Comparison of ENCODE assay signal across 19 cellular contexts in genomic region chr18:47773931-47774330, GRCh38.
DNase-seq lines count a peak whose midpoint lies in the region; ATAC-seq lines count a peak whose summit lies in the region.
"Had no signal": no experiment of that assay in that cellular context is flagged by ENCODE, and none has a peak within 500 bp of the region (broad histone marks: within the 10 kb centered on the region; RNA-seq: fewer than 3 reads in every experiment).

No MANE protein-coding gene starts in this region.

- H2BK15ac ChIP-seq in mesenchymal stem cell (ENCODE audit: low read depth, poor library complexity, severe bottlenecking) = peak overlapping the region; percentile 33

- 94% methylated on average over 2 of the region's 2 CpGs for WGBS in mesenchymal stem cell

- H2BK5ac ChIP-seq in mesenchymal stem cell (ENCODE audit: low read depth, low read length, poor library complexity, severe bottlenecking) = no peak overlapping the region

- no peak for ATAC-seq in GM19351 (IDR thresholded peaks at IDR 0.05; ENCODE audit: unreplicated experiment)
- no peak for ATAC-seq in HG02763 (IDR thresholded peaks at IDR 0.05; ENCODE audit: unreplicated experiment)
- ATAC-seq: A549; CD8-positive, alpha-beta T cell had no signal

- H4K8ac ChIP-seq in mesenchymal stem cell (ENCODE audit: low read length) = no peak overlapping the region

- H3K9me3 Mint-ChIP-seq in activated CD4-positive, alpha-beta T cell treated with anti-CD3 and anti-CD28 coated beads, Interleukin-2, amount 10 ng/mL, durations not matched to agents 24 days and 14 days = no peaks in the 10 kb centered on the region
- H3K9me3 Mint-ChIP-seq: CD4-positive, alpha-beta T cell; CD8-positive, alpha-beta T cell had no signal

- H2AK5ac ChIP-seq in mesenchymal stem cell (ENCODE audit: low read length, severe bottlenecking) = no peak overlapping the region

- no peak overlapping the region for H4K91ac ChIP-seq in mesenchymal stem cell (ENCODE audit: low read length)

- peak; percentile 1 for DNase-seq in NCI-H510A treated with DMSO at 0.1 percent for 48 hours (lab: John Stamatoyannopoulos, UW)
- no peak for DNase-seq in NCI-H510A (lab: John Stamatoyannopoulos, UW)
- peak; percentile 41 for DNase-seq in activated CD4-positive, alpha-beta T cell treated with anti-CD3 and anti-CD28 coated beads, Interleukin-2, amount 10 ng/mL, durations not matched to agents 24 days and 14 days
- no peak for DNase-seq in activated CD4-positive, alpha-beta T cell treated with anti-CD3 and anti-CD28 coated beads for 48 hours
- no peak for DNase-seq in mesenchymal stem cell
- DNase-seq: AML-193; Caco-2; Calu3; CD4-positive, alpha-beta T cell; CD8-positive, alpha-beta T cell; DMS79 treated with DMSO at 0.1 percent for 48 hours; GF-D8 had no signal

- no peak overlapping the region for H3K4me3 Mint-ChIP-seq in activated CD4-positive, alpha-beta T cell treated with anti-CD3 and anti-CD28 coated beads, Interleukin-2, amount 10 ng/mL, durations not matched to agents 24 days and 14 days
- H3K4me3 Mint-ChIP-seq: B cell; CD4-positive, alpha-beta T cell; CD8-positive, alpha-beta T cell had no signal

- intact Hi-C loops in activated CD4-positive, alpha-beta T cell treated with anti-CD3 and anti-CD28 coated beads, Interleukin-2, amount 10 ng/mL, durations not matched to agents 24 days and 14 days (cut with micrococcal nuclease) = loop anchor here (2.0 kb wide), 1 partner anchor 157 kb away; the partner anchor contains the start of gene SMAD2

- no peaks in the 10 kb centered on the region for H3K36me3 ChIP-seq in mesenchymal stem cell (ENCODE audit: control insufficient read depth in 1 of 2, insufficient read depth in 2 of 2, low read depth in 1 of 2, low read length in 2 of 2)
- H3K36me3 ChIP-seq: BLaER1 treated with 17β-estradiol and CSF1 and Interleukin-3, amounts not matched to agents 10 nM and 100 nM had no signal

- no peak overlapping the region for H3K18ac ChIP-seq in mesenchymal stem cell (ENCODE audit: low read depth in 1 of 2, low read length in 2 of 2)

- H3K4me1 ChIP-seq in mesenchymal stem cell (ENCODE audit: control insufficient read depth, insufficient read depth, low read depth, low read length) = no peaks in the 10 kb centered on the region
- H3K4me1 ChIP-seq: A549, Caco-2 had no signal

- H3K27me3 ChIP-seq in mesenchymal stem cell (ENCODE audit: control insufficient read depth in 1 of 2, insufficient read depth in 1 of 2, low read length in 2 of 2) = peaks cover 5 to 34% of the 10 kb centered on the region in 2 experiments

- no peak overlapping the region for H3K4ac ChIP-seq in mesenchymal stem cell (ENCODE audit: low read depth in 1 of 2, low read length in 2 of 2)

- no peaks in the 10 kb centered on the region for H3K36me3 Mint-ChIP-seq in activated CD4-positive, alpha-beta T cell treated with anti-CD3 and anti-CD28 coated beads, Interleukin-2, amount 10 ng/mL, durations not matched to agents 24 days and 14 days (ENCODE audit: low read depth)
- H3K36me3 Mint-ChIP-seq: CD8-positive, alpha-beta T cell had no signal

- peak overlapping the region; percentile 32 for H3K27ac Mint-ChIP-seq in activated CD4-positive, alpha-beta T cell treated with anti-CD3 and anti-CD28 coated beads, Interleukin-2, amount 10 ng/mL, durations not matched to agents 24 days and 14 days
- H3K27ac Mint-ChIP-seq: B cell; CD4-positive, alpha-beta T cell; CD8-positive, alpha-beta T cell had no signal

- no peaks in the 10 kb centered on the region for H3K79me1 ChIP-seq in mesenchymal stem cell (replicated peaks; ENCODE audit: low read length, poor library complexity, severe bottlenecking)

- H3K14ac ChIP-seq in mesenchymal stem cell (ENCODE audit: low read length in 2 of 2) = no peak overlapping the region

- H3K4me1 Mint-ChIP-seq in activated CD4-positive, alpha-beta T cell treated with anti-CD3 and anti-CD28 coated beads, Interleukin-2, amount 10 ng/mL, durations not matched to agents 24 days and 14 days = peaks cover 5% of the 10 kb centered on the region
- H3K4me1 Mint-ChIP-seq: B cell had no signal

- H3K4me2 ChIP-seq in mesenchymal stem cell (ENCODE audit: low read length, poor library complexity, severe bottlenecking) = no peak overlapping the region
- H3K4me2 ChIP-seq: A549; BLaER1 treated with 17β-estradiol and CSF1 and Interleukin-3, amounts not matched to agents 10 nM and 100 nM had no signal

- no peak overlapping the region for H3K4me3 ChIP-seq in mesenchymal stem cell (ENCODE audit: insufficient read depth in 1 of 2, low read depth in 1 of 2, low read length in 2 of 2)
- H3K4me3 ChIP-seq: A549; BLaER1 treated with 17β-estradiol and CSF1 and Interleukin-3, amounts not matched to agents 10 nM and 100 nM had no signal

- peaks cover 5% of the 10 kb centered on the region for H3K27me3 Mint-ChIP-seq in activated CD4-positive, alpha-beta T cell treated with anti-CD3 and anti-CD28 coated beads, Interleukin-2, amount 10 ng/mL, durations not matched to agents 24 days and 14 days

- H2AFZ ChIP-seq in mesenchymal stem cell (ENCODE audit: low read depth, low read length) = no peak overlapping the region

- H3K27ac ChIP-seq in mesenchymal stem cell (ENCODE audit: low read length, poor library complexity, severe bottlenecking) = no peak overlapping the region
- H3K27ac ChIP-seq: 22Rv1; BLaER1 treated with 17β-estradiol and CSF1 and Interleukin-3, amounts not matched to agents 10 nM and 100 nM; C4-2B had no signal

- no peak overlapping the region for H2BK120ac ChIP-seq in mesenchymal stem cell (ENCODE audit: low read depth, low read length)

- H2BK12ac ChIP-seq in mesenchymal stem cell (ENCODE audit: low read length in 2 of 2) = no peak overlapping the region

- no peak overlapping the region for H3K23ac ChIP-seq in mesenchymal stem cell (ENCODE audit: low read length in 2 of 2)

- H3K9ac ChIP-seq in mesenchymal stem cell (ENCODE audit: low read length) = no peak overlapping the region
- H3K9ac ChIP-seq: BLaER1 treated with 17β-estradiol and CSF1 and Interleukin-3, amounts not matched to agents 10 nM and 100 nM had no signal

- no peaks in the 10 kb centered on the region for H3K9me3 ChIP-seq in mesenchymal stem cell (ENCODE audit: control insufficient read depth, low read length)
- H3K9me3 ChIP-seq: A549; BLaER1 treated with 17β-estradiol and CSF1 and Interleukin-3, amounts not matched to agents 10 nM and 100 nM; Caco-2 had no signal

Comparison
In these comparisons a context has a peak if more than half of its experiments do, and no peak if none do; other contexts are left out.
1. DNase-seq: peak in NCI-H510A treated with DMSO at 0.1 percent for 48 hours (single experiment) and activated CD4-positive, alpha-beta T cell treated with anti-CD3 and anti-CD28 coated beads, Interleukin-2, amount 10 ng/mL, durations not matched to agents 24 days and 14 days (single experiment); none in NCI-H510A (single experiment), activated CD4-positive, alpha-beta T cell treated with anti-CD3 and anti-CD28 coated beads for 48 hours (single experiment) and mesenchymal stem cell (single experiment).